Comparison of ENCODE assay signal across 22 cellular contexts in genomic region chr10:50063100-50063499, GRCh38. TPM values are rescaled to one million over a fixed set of nuclear protein-coding genes. Genes with fewer than 3 reads are reported as not detected.
DNase-seq lines count a peak whose midpoint lies in the region; ATAC-seq, FAIRE-seq and TF ChIP-seq lines count a peak whose summit lies in the region.
"Had no signal": no experiment of that assay in that cellular context is flagged by ENCODE, and none has a peak within 500 bp of the region (broad histone marks: within the 10 kb centered on the region; RNA-seq: fewer than 3 reads in every experiment).

No MANE protein-coding gene starts in this region.

- TF ChIP-seq RAD21 in GM12878 (IDR thresholded peaks at IDR 0.05; ENCODE audit: insufficient read depth, low read depth, low read length): no peak

- H3K27me3 Mint-ChIP-seq in activated T-cell treated with anti-CD3 and anti-CD28 coated beads, Interleukin-2, amount 50 U/mL, for 4 hours (ENCODE audit: low read depth): no peaks in the 10 kb centered on the region
- peaks cover 0 to 10% of the 10 kb centered on the region in 2 donors for H3K27me3 Mint-ChIP-seq in stimulated activated naive B cell treated with anti-CD40 and anti-IgM and Interleukin-4, amounts not matched to agents 10 μg/mL and 1 μg/mL and 100 μg/mL, for 72 hours
- H3K27me3 Mint-ChIP-seq: activated B cell treated with CpG ODN at 0.5 μM for 24 hours had no signal

- TF ChIP-seq CTCF in GM13976 (IDR thresholded peaks at IDR 0.05; ENCODE audit: borderline replicate concordance, control extremely low read depth, extremely low read depth, insufficient read depth, missing control alignments) (peak; percentile 5), GM12878 (IDR thresholded peaks at IDR 0.05 in 2 of 3, conservative IDR thresholded peaks at IDR 0.05 in 1 of 3; ENCODE audit: control insufficient read depth in 2 of 3, extremely low read depth in 1 of 3, insufficient read depth in 1 of 3, low read depth in 3 of 3, low read length in 3 of 3) (peak in 2 of 3 experiments; percentile 6 to 7; a peak in 1 of 6 replicates), kidney epithelial cell (IDR thresholded peaks at IDR 0.05; ENCODE audit: insufficient read depth, low read length, poor library complexity, severe bottlenecking) (peak; percentile 7)

- no peak overlapping the region for H3K27ac Mint-ChIP-seq in stimulated activated naive B cell treated with anti-CD40 and anti-IgM and Interleukin-4, amounts not matched to agents 10 μg/mL and 1 μg/mL and 100 μg/mL, for 72 hours
- H3K27ac Mint-ChIP-seq: activated B cell treated with CpG ODN at 0.5 μM for 24 hours; activated CD8-positive, alpha-beta T cell treated with anti-CD3 and anti-CD28 coated beads, Interleukin-2, amount 10 ng/mL, durations not matched to agents 7 days and 5 days; activated T-cell treated with anti-CD3 and anti-CD28 coated beads, Interleukin-2, amount 50 U/mL, for 72 hours had no signal

- no peak overlapping the region for H3K9ac ChIP-seq in GM12878 (ENCODE audit: control insufficient read depth, insufficient read depth, low read length)

- H3K27ac ChIP-seq in GM12878 (ENCODE audit: control insufficient read depth, insufficient read depth): no peak overlapping the region
- H3K27ac ChIP-seq: gastroesophageal sphincter, Peyer's patch, thoracic aorta had no signal

- ATAC-seq in activated T-cell treated with anti-CD3 and anti-CD28 coated beads, Interleukin-2, amount 50 U/mL, for 4 hours: no peak
- no peak for ATAC-seq in GM12878
- no peak for ATAC-seq in stimulated activated naive B cell treated with anti-CD40 and anti-IgM and Interleukin-4, amounts not matched to agents 10 μg/mL and 1 μg/mL and 100 μg/mL, for 72 hours (replicated peaks)
- no peak for ATAC-seq in HG02798 (IDR thresholded peaks at IDR 0.05; ENCODE audit: poor library complexity, unreplicated experiment)
- no peak for ATAC-seq in GM19324 (IDR thresholded peaks at IDR 0.05; ENCODE audit: low FRiP score, unreplicated experiment)
- ATAC-seq: activated CD8-positive, alpha-beta T cell treated with anti-CD3 and anti-CD28 coated beads, Interleukin-2, amount 10 ng/mL, durations not matched to agents 7 days and 5 days; activated T-cell treated with anti-CD3 and anti-CD28 coated beads, Interleukin-2, amount 50 U/mL, for 72 hours; gastroesophageal sphincter; left lobe of liver had no signal

- H3K27me3 ChIP-seq in GM12878 (replicated peaks in 1 of 2; ENCODE audit: control insufficient read depth in 2 of 2, insufficient read depth in 2 of 2, low read length in 1 of 2): no peaks in the 10 kb centered on the region
- H3K27me3 ChIP-seq in kidney epithelial cell (ENCODE audit: control insufficient read depth, insufficient read depth, low read length): no peaks in the 10 kb centered on the region
- H3K27me3 ChIP-seq: gastroesophageal sphincter, Peyer's patch had no signal

- RAD21 ChIA-PET in GM12878 (lab: Charles Lee; ENCODE audit: unreplicated experiment): no interaction called here

- intact Hi-C loops in GM12878 (cut with micrococcal nuclease; ENCODE audit: unreplicated experiment): no loop called here

- H3K4me3 ChIP-seq in GM12878 (no peak overlapping the region), kidney epithelial cell (ENCODE audit: low read depth, low read length) (no peak overlapping the region)
- H3K4me3 ChIP-seq: gastroesophageal sphincter, Peyer's patch, thoracic aorta had no signal

- CTCF ChIA-PET in GM12878 (lab: Yijun Ruan, JAX): no interaction called here

- whole genome bisulfite sequencing in GM12878 (ENCODE audit: insufficient coverage, insufficient replicate concordance, low lambda C conversion rate, missing lambda C conversion rate): 19% methylated on average over 8 of the region's 8 CpGs

- H3K4me1 Mint-ChIP-seq in activated T-cell treated with anti-CD3 and anti-CD28 coated beads, Interleukin-2, amount 50 U/mL, for 4 hours (ENCODE audit: low read depth): no peaks in the 10 kb centered on the region
- peaks cover 0 to 2% of the 10 kb centered on the region in 2 donors for H3K4me1 Mint-ChIP-seq in stimulated activated naive B cell treated with anti-CD40 and anti-IgM and Interleukin-4, amounts not matched to agents 10 μg/mL and 1 μg/mL and 100 μg/mL, for 72 hours
- H3K4me1 Mint-ChIP-seq: neural crest cell had no signal

- H3K9me3 ChIP-seq in GM12878 (replicated peaks; ENCODE audit: control insufficient read depth, insufficient read depth, low read length): no peaks in the 10 kb centered on the region
- H3K9me3 ChIP-seq: gastroesophageal sphincter, Peyer's patch, thoracic aorta had no signal

- SMC1A ChIA-PET in GM12878 (lab: Charles Lee; ENCODE audit: uncharacterized antibody, unreplicated experiment): no interaction called here

- no peak for DNase-seq in activated T-cell treated with anti-CD3 and anti-CD28 coated beads, Interleukin-2, amount 50 U/mL, for 4 hours
- no peak for DNase-seq in activated T-cell treated with anti-CD3 and anti-CD28 coated beads, Interleukin-2, amount 50 U/mL, for 1 hour
- DNase-seq in GM13976 (ENCODE audit: low spot score) (peak; percentile 10), GM12878 (ENCODE audit: low read depth, low spot score) (no peak), kidney epithelial cell (ENCODE audit: low read depth) (no peak)
- DNase-seq in stimulated activated naive B cell treated with anti-CD40 and anti-IgM and Interleukin-4, amounts not matched to agents 10 μg/mL and 1 μg/mL and 100 μg/mL, for 72 hours: no peak
- DNase-seq: activated B cell treated with CpG ODN at 0.5 μM for 24 hours; activated CD8-positive, alpha-beta T cell treated with anti-CD3 and anti-CD28 coated beads, Interleukin-2, amount 10 ng/mL, durations not matched to agents 7 days and 5 days; activated T-cell treated with anti-CD3 and anti-CD28 coated beads, Interleukin-2, amount 50 U/mL, for 72 hours; C1 segment of cervical spinal cord; midbrain; NCI-H146; NCI-H748 treated with DMSO at 0.1 percent for 48 hours; Peyer's patch; stimulated activated CD4-positive, alpha-beta T cell treated with anti-CD3 and anti-CD28 coated beads, Interleukin-12 subunit alpha, Interleukin-12 subunit beta, amount 100 ng/mL, for 4 hours had no signal

- H3K79me2 ChIP-seq in GM12878 (ENCODE audit: control insufficient read depth, insufficient read depth, low read length): no peaks in the 10 kb centered on the region; the same call in 1 of the 2 replicates

- H3K4me1 ChIP-seq in GM12878 (ENCODE audit: control insufficient read depth, insufficient read depth, low read length): no peaks in the 10 kb centered on the region
- H3K4me1 ChIP-seq: Peyer's patch had no signal

- no peak for FAIRE-seq in GM12878 (lab: Jason Lieb, UNC)
- FAIRE-seq: GM12892 had no signal

- TF ChIP-seq EP300 in GM12878 (IDR thresholded peaks at IDR 0.05; ENCODE audit: borderline replicate concordance in 1 of 2, control insufficient read depth in 1 of 2, low read depth in 2 of 2, low read length in 2 of 2): no peak

- no TSS peak for BruUV-seq in GM12878 (replicated peaks; lab: Mats Ljungman, UMichigan)

- no peak for TF ChIP-seq POLR2A in GM12878 (IDR thresholded peaks at IDR 0.05; ENCODE audit: low read depth, low read length)

- H3K4me3 Mint-ChIP-seq in activated T-cell treated with anti-CD3 and anti-CD28 coated beads, Interleukin-2, amount 50 U/mL, for 4 hours: peak overlapping the region; percentile 35
- no peak overlapping the region for H3K4me3 Mint-ChIP-seq in stimulated activated naive B cell treated with anti-CD40 and anti-IgM and Interleukin-4, amounts not matched to agents 10 μg/mL and 1 μg/mL and 100 μg/mL, for 72 hours
- H3K4me3 Mint-ChIP-seq: activated B cell treated with CpG ODN at 0.5 μM for 24 hours; activated CD8-positive, alpha-beta T cell treated with anti-CD3 and anti-CD28 coated beads, Interleukin-2, amount 10 ng/mL, durations not matched to agents 7 days and 5 days; activated T-cell treated with anti-CD3 and anti-CD28 coated beads, Interleukin-2, amount 50 U/mL, for 72 hours; neural crest cell had no signal

- H2AFZ ChIP-seq in GM12878 (ENCODE audit: control insufficient read depth, low read depth, low read length): no peak overlapping the region

- in situ Hi-C loops in GM13976 (cut with MboI; ENCODE audit: low sequenced_read_pairs, unreplicated experiment): no loop called here
- in situ Hi-C loops in GM12878 (cut with MboI): no loop called here

- no peaks in the 10 kb centered on the region for H3K9me3 Mint-ChIP-seq in activated T-cell treated with anti-CD3 and anti-CD28 coated beads, Interleukin-2, amount 50 U/mL, for 4 hours
- no peaks in the 10 kb centered on the region for H3K9me3 Mint-ChIP-seq in stimulated activated naive B cell treated with anti-CD40 and anti-IgM and Interleukin-4, amounts not matched to agents 10 μg/mL and 1 μg/mL and 100 μg/mL, for 72 hours
- H3K9me3 Mint-ChIP-seq: activated B cell treated with CpG ODN at 0.5 μM for 24 hours; activated T-cell treated with anti-CD3 and anti-CD28 coated beads, Interleukin-2, amount 50 U/mL, for 72 hours; neural crest cell had no signal

- POLR2A ChIA-PET in GM12878 (lab: Charles Lee): no interaction called here

- H3K36me3 ChIP-seq in GM12878 (ENCODE audit: control insufficient read depth in 2 of 2, insufficient read depth in 2 of 2, low read length in 1 of 2): no peaks in the 10 kb centered on the region
- no peaks in the 10 kb centered on the region for H3K36me3 ChIP-seq in kidney epithelial cell (ENCODE audit: control insufficient read depth, insufficient read depth, low read length)
- H3K36me3 ChIP-seq: gastroesophageal sphincter, Peyer's patch, thoracic aorta had no signal

- no peaks in the 10 kb centered on the region for H3K36me3 Mint-ChIP-seq in activated T-cell treated with anti-CD3 and anti-CD28 coated beads, Interleukin-2, amount 50 U/mL, for 4 hours (ENCODE audit: insufficient read depth)
- H3K36me3 Mint-ChIP-seq in stimulated activated naive B cell treated with anti-CD40 and anti-IgM and Interleukin-4, amounts not matched to agents 10 μg/mL and 1 μg/mL and 100 μg/mL, for 72 hours: peaks cover 0 to 3% of the 10 kb centered on the region in 2 donors

- no peak overlapping the region for H3K4me2 ChIP-seq in GM12878 (ENCODE audit: control insufficient read depth, insufficient read depth)

- H4K20me1 ChIP-seq in GM12878 (ENCODE audit: control insufficient read depth, insufficient read depth): no peaks in the 10 kb centered on the region

RNA-seq across cellular contexts. Expression of gene WASHC2A, which starts 4.7 kb away (rescaled TPM):
- 10 to 100 TPM; 21.3 to 27.9 (median 26.3) TPM for total RNA-seq in activated T-cell treated with anti-CD3 and anti-CD28 coated beads, Interleukin-2, amount 50 U/mL, for 4 hours
- total RNA-seq in GM12878 (2013; cell fraction: nucleolus; rRNA removed): 42.7 and 49.5 TPM in 2 replicates
- total RNA-seq in GM12878 (2014; rRNA removed) (21.7 and 24.0 TPM in 2 replicates), GM12878 (2014; rRNA removed; fragmentation: Illumina TruSeq; extraction: Trizol) (25.8 and 28.1 TPM in 2 replicates), GM12878 (2021) (23.7 and 26.4 TPM in 2 replicates), kidney epithelial cell (52.6 and 53.7 TPM in 2 replicates)
- 17.2 TPM for polyA plus RNA-seq in GM12878 (2011; ENCODE audit: low read depth)
- polyA plus RNA-seq in GM12878 (2011; rRNA removed) (26.7 and 39.5 TPM in 2 replicates), GM12878 (2014; fragmentation: Illumina TruSeq; extraction: Trizol) (30.3 and 37.7 TPM in 2 replicates), GM12878 (2014; fragmentation: Nextera tagmentation; extraction: Ambion mirVana) (1 to 10 TPM; 3.7 to 6.2 TPM), GM12878 (2014; rRNA removed) (17.7 and 18.9 TPM in 2 replicates), GM12878 (2016; fragmentation: Nextera tagmentation; extraction: Ambion mirVana) (10 to 100 TPM; 23.5 to 24.9 TPM)
- 12.4 and 13.2 TPM in 2 replicates for polyA plus RNA-seq in GM12878 (2011; cell fraction: cytosol; rRNA removed)
- polyA plus RNA-seq in GM12878 (2011; cell fraction: nucleus; rRNA removed): 50.5 and 60.8 TPM in 2 replicates
- polyA plus RNA-seq in GM12878 (2012): 19.6 and 22.9 TPM in 2 replicates
- 16.5 and 23.0 TPM in 2 replicates for polyA minus RNA-seq in GM12878 (2011; rRNA and poly(A)+ RNA removed)
- 6.9 and 9.5 TPM in 2 replicates for polyA minus RNA-seq in GM12878 (2011; cell fraction: cytosol; rRNA and poly(A)+ RNA removed)
- 22.1 and 25.0 TPM in 2 replicates for polyA minus RNA-seq in GM12878 (2011; cell fraction: nucleus; rRNA and poly(A)+ RNA removed)
